In genomic region chr12:69908208-69908607, GRCh38 we compare ENCODE assay signal across 25 cellular contexts.
A peak's percentile ranks its signal among the peaks of the same experiment; 100 is the strongest.
DNase-seq lines count a peak whose midpoint lies in the region; ATAC-seq and TF ChIP-seq lines count a peak whose summit lies in the region.
"Had no signal": no experiment of that assay in that cellular context is flagged by ENCODE, and none has a peak within 500 bp of the region (broad histone marks: within the 10 kb centered on the region; RNA-seq: fewer than 3 reads in every experiment).

No MANE protein-coding gene starts in this region.

- intact Hi-C loops in heart right ventricle (cut with DNase I): loop anchor here in 3 of 10 donors (10.0 kb wide), 3 partner anchors 77 to 817 kb away; partner anchors contain the start of gene CNOT2 (in 2 of the 3)

- WGBS in heart right ventricle, 2 donors: 37 to 60% methylated on average over 3 of the region's 3 CpGs
- WGBS in mesodermal cell (ENCODE audit: insufficient coverage in 2 of 2), 2 experiments: 85% methylated on average over 1 of the region's 3 CpGs; no CpG with 5 or more reads in 1 of the 2 experiments

- H3K4me1 ChIP-seq in heart right ventricle: peaks cover 0 to 23% (median 0%) of the 10 kb centered on the region in 9 donors
- H3K4me1 ChIP-seq in right atrium auricular region: no peaks in the 10 kb centered on the region
- peaks cover 10% of the 10 kb centered on the region for H3K4me1 ChIP-seq in mesodermal cell (ENCODE audit: control insufficient read depth, insufficient read depth, low read length, poor library complexity, severe bottlenecking)
- H3K4me1 ChIP-seq: A549, pancreas, Peyer's patch had no signal

- DNase-seq in heart right ventricle: no peak
- no peak for DNase-seq in right atrium auricular region (ENCODE audit: low spot score)
- DNase-seq in epithelial cell of prostate (ENCODE audit: low read depth, low spot score): no peak
- DNase-seq in progenitor cell of endocrine pancreas (ENCODE audit: low spot score, unreplicated experiment): no peak
- DNase-seq in NCI-H1105 treated with DMSO at 0.1 percent for 48 hours (lab: John Stamatoyannopoulos, UW): no peak
- DNase-seq in medulla oblongata (ENCODE audit: extremely low spot score): no peak
- DNase-seq: activated CD4-positive, alpha-beta memory T cell treated with anti-CD3 and anti-CD28 coated beads for 36 hours; activated CD8-positive, alpha-beta memory T cell treated with anti-CD3 and anti-CD28 coated beads, Interleukin-2, amount 50 U/mL, for 48 hours; effector memory CD4-positive, alpha-beta T cell; NCI-H2171; NCI-H524 treated with DMSO at 0.1 percent for 48 hours; pancreas; Peyer's patch; SJCRH30; T-cell had no signal

- H3K27me3 ChIP-seq in heart right ventricle (no peaks in the 10 kb centered on the region), right atrium auricular region (no peaks in the 10 kb centered on the region)
- H3K27me3 ChIP-seq: ascending aorta, pancreas, Peyer's patch, SJCRH30, tibial nerve had no signal

- no peaks in the 10 kb centered on the region for H3K9me3 Mint-ChIP-seq in progenitor cell of endocrine pancreas (ENCODE audit: low read depth)
- H3K9me3 Mint-ChIP-seq: activated CD4-positive, alpha-beta memory T cell treated with anti-CD3 and anti-CD28 coated beads for 36 hours; activated naive CD4-positive, alpha-beta T cell treated with anti-CD3 and anti-CD28 coated beads, Interleukin-2, amount 50 U/mL, for 72 hours; activated T-helper 17 cell treated with anti-CD3 and anti-CD28 coated beads, Interleukin-2, amount 50 U/mL, for 72 hours; natural killer cell treated with Interleukin-12 subunit alpha and Interleukin-12 subunit beta and Interleukin-15 and Interleukin-18, amount 100 ng/mL, for 72 hours; T-cell had no signal

- TF ChIP-seq CTCF in heart right ventricle (IDR thresholded peaks at IDR 0.05): no peak
- no peak for TF ChIP-seq CTCF in right atrium auricular region (IDR thresholded peaks at IDR 0.05)
- no peak for TF ChIP-seq CTCF in progenitor cell of endocrine pancreas (IDR thresholded peaks at IDR 0.05; ENCODE audit: unreplicated experiment)

- peak in 7 of 8 donors; percentile 43 to 63 (median 52) for ATAC-seq in heart right ventricle
- no peak for ATAC-seq in GM21737 (IDR thresholded peaks at IDR 0.05; ENCODE audit: unreplicated experiment)
- ATAC-seq: A549; activated naive CD4-positive, alpha-beta T cell treated with anti-CD3 and anti-CD28 coated beads, Interleukin-2, amount 50 U/mL, for 72 hours; activated T-helper 17 cell treated with anti-CD3 and anti-CD28 coated beads, Interleukin-2, amount 50 U/mL, for 72 hours; natural killer cell treated with Interleukin-12 subunit alpha and Interleukin-12 subunit beta and Interleukin-15 and Interleukin-18, amount 100 ng/mL, for 72 hours; pancreas; T-cell had no signal

- H3K9me3 ChIP-seq in heart right ventricle: peaks cover 0 to under 1% (median 0%) of the 10 kb centered on the region in 11 donors
- H3K9me3 ChIP-seq in right atrium auricular region: no peaks in the 10 kb centered on the region
- H3K9me3 ChIP-seq in mesodermal cell (ENCODE audit: control insufficient read depth, low read length): no peaks in the 10 kb centered on the region
- H3K9me3 ChIP-seq: A549, ascending aorta, pancreas, Peyer's patch, SJCRH30, tibial nerve had no signal

- H3K27ac ChIP-seq in heart right ventricle (peak overlapping the region in 4 of 10 donors; percentile 7 to 52 (median 26)), right atrium auricular region (no peak overlapping the region), epithelial cell of prostate (peak overlapping the region; percentile 3), mesodermal cell (ENCODE audit: low read depth, low read length, severe bottlenecking) (peak overlapping the region; percentile 1)
- H3K27ac ChIP-seq: A549, ascending aorta, KMS-11, pancreas, Peyer's patch, SJCRH30, tibial nerve had no signal

- H3K4me1 Mint-ChIP-seq in progenitor cell of endocrine pancreas (ENCODE audit: low read depth): no peaks in the 10 kb centered on the region
- H3K4me1 Mint-ChIP-seq: activated T-helper 17 cell treated with anti-CD3 and anti-CD28 coated beads, Interleukin-2, amount 50 U/mL, for 72 hours; T-cell had no signal

- H3K36me3 Mint-ChIP-seq in progenitor cell of endocrine pancreas (ENCODE audit: insufficient read depth): no peaks in the 10 kb centered on the region
- H3K36me3 Mint-ChIP-seq: activated CD4-positive, alpha-beta memory T cell treated with anti-CD3 and anti-CD28 coated beads for 36 hours; activated naive CD4-positive, alpha-beta T cell treated with anti-CD3 and anti-CD28 coated beads, Interleukin-2, amount 50 U/mL, for 72 hours; natural killer cell treated with Interleukin-12 subunit alpha and Interleukin-12 subunit beta and Interleukin-15 and Interleukin-18, amount 100 ng/mL, for 72 hours; T-cell had no signal

- no peak overlapping the region for H3K4me3 ChIP-seq in heart right ventricle
- H3K4me3 ChIP-seq in right atrium auricular region: no peak overlapping the region
- no peak overlapping the region for H3K4me3 ChIP-seq in mesodermal cell (ENCODE audit: extremely low read depth, insufficient read depth, low read length, poor library complexity, severe bottlenecking)
- H3K4me3 ChIP-seq: A549, ascending aorta, pancreas, Peyer's patch, SJCRH30, tibial nerve had no signal

- peaks cover 3% of the 10 kb centered on the region for H3K27me3 Mint-ChIP-seq in progenitor cell of endocrine pancreas

- no peak overlapping the region for H3K4me3 Mint-ChIP-seq in progenitor cell of endocrine pancreas (ENCODE audit: low read depth)
- H3K4me3 Mint-ChIP-seq: activated CD4-positive, alpha-beta memory T cell treated with anti-CD3 and anti-CD28 coated beads for 36 hours; activated T-helper 17 cell treated with anti-CD3 and anti-CD28 coated beads, Interleukin-2, amount 50 U/mL, for 72 hours; mesothelial cell of epicardium; natural killer cell treated with Interleukin-12 subunit alpha and Interleukin-12 subunit beta and Interleukin-15 and Interleukin-18, amount 100 ng/mL, for 72 hours; T-cell had no signal

- no peaks in the 10 kb centered on the region for H3K36me3 ChIP-seq in heart right ventricle
- no peaks in the 10 kb centered on the region for H3K36me3 ChIP-seq in right atrium auricular region
- H3K36me3 ChIP-seq in mesodermal cell (ENCODE audit: control insufficient read depth, insufficient read depth, low read length): no peaks in the 10 kb centered on the region
- H3K36me3 ChIP-seq: ascending aorta, pancreas, SJCRH30, tibial nerve had no signal

- H3K27ac Mint-ChIP-seq in progenitor cell of endocrine pancreas: no peak overlapping the region
- H3K27ac Mint-ChIP-seq: activated CD4-positive, alpha-beta memory T cell treated with anti-CD3 and anti-CD28 coated beads for 36 hours; activated naive CD4-positive, alpha-beta T cell treated with anti-CD3 and anti-CD28 coated beads, Interleukin-2, amount 50 U/mL, for 72 hours; activated T-helper 17 cell treated with anti-CD3 and anti-CD28 coated beads, Interleukin-2, amount 50 U/mL, for 72 hours; mesothelial cell of epicardium; natural killer cell treated with Interleukin-12 subunit alpha and Interleukin-12 subunit beta and Interleukin-15 and Interleukin-18, amount 100 ng/mL, for 72 hours; T-cell had no signal

Comparison
In these comparisons a context has a peak if more than half of its experiments do, and no peak if none do; other contexts are left out.
1. H3K27ac ChIP-seq: peak in epithelial cell of prostate (single experiment) and mesodermal cell (single experiment); none in right atrium auricular region (0 of 2).